1 cellular context compared by ENCODE assay signal in genomic region chr20:32282461-32282860, GRCh38.
TF ChIP-seq lines count a peak whose summit lies in the region.

No MANE protein-coding gene starts in this region.

TF ChIP-seq in GM12878, 131 proteins besides CTCF, POLR2A, EP300 and RAD21:
- TF ChIP-seq NKRF (conservative IDR thresholded peaks at IDR 0.05) (no peak), RB1 (IDR thresholded peaks at IDR 0.05; ENCODE audit: borderline replicate concordance) (no peak), IRF3 (IDR thresholded peaks at IDR 0.05) (no peak), GABPA (IDR thresholded peaks at IDR 0.05; ENCODE audit: low read depth) (no peak), E4F1 (IDR thresholded peaks at IDR 0.05; ENCODE audit: borderline replicate concordance, partially characterized antibody) (no peak), IKZF1 (conservative IDR thresholded peaks at IDR 0.05) (no peak), ATF7 (IDR thresholded peaks at IDR 0.05; ENCODE audit: low read depth) (no peak), SMARCA5 (IDR thresholded peaks at IDR 0.05) (no peak)
